In genomic region chr21:44337941-44338895, GRCh38 we compare ENCODE assay signal across 8 cellular contexts. TPM values are rescaled to one million over a fixed set of nuclear protein-coding genes. Genes with fewer than 3 reads are reported as not detected.
DNase-seq lines count a peak whose midpoint lies in the region; ATAC-seq and FAIRE-seq lines count a peak whose summit lies in the region.

No MANE protein-coding gene starts in this region.

- ATAC-seq in activated CD8-positive, alpha-beta memory T cell treated with anti-CD3 and anti-CD28 coated beads, Interleukin-2, amount 10 ng/mL, durations not matched to agents 7 days and 5 days = no peak
- ATAC-seq in HG02588 (IDR thresholded peaks at IDR 0.05; ENCODE audit: unreplicated experiment) = no peak

- no peak for FAIRE-seq in urothelium cell line (lab: Jason Lieb, UNC)

- peak; percentile 35 for DNase-seq in stimulated activated CD4-positive, alpha-beta T cell treated with anti-CD3 and anti-CD28 coated beads, Interleukin-1b, Interleukin-23, amount 100 ng/mL, for 48 hours
- no peak for DNase-seq in stimulated activated CD4-positive, alpha-beta T cell treated with anti-CD3 and anti-CD28 coated beads, Interleukin-2, amount 100 ng/mL, for 24 hours
- DNase-seq in NCI-H2196 (lab: John Stamatoyannopoulos, UW; ENCODE audit: unreplicated experiment) = peak; percentile 43
- peak; percentile 61 for DNase-seq in activated CD8-positive, alpha-beta memory T cell treated with anti-CD3 and anti-CD28 coated beads, Interleukin-2, amount 10 ng/mL, durations not matched to agents 7 days and 5 days
- peak; percentile 46 for DNase-seq in fibroblast of gingiva (ENCODE audit: low read depth)
- DNase-seq in myocyte (ENCODE audit: low read depth) = peak; percentile 78
- DNase-seq in urothelium cell line (ENCODE audit: low spot score) = peak; percentile 41

- H3K4me1 Mint-ChIP-seq in activated CD8-positive, alpha-beta memory T cell treated with anti-CD3 and anti-CD28 coated beads, Interleukin-2, amount 10 ng/mL, durations not matched to agents 7 days and 5 days = peaks cover 20% of the 10 kb centered on the region

- no peaks in the 10 kb centered on the region for H3K9me3 Mint-ChIP-seq in activated CD8-positive, alpha-beta memory T cell treated with anti-CD3 and anti-CD28 coated beads, Interleukin-2, amount 10 ng/mL, durations not matched to agents 7 days and 5 days (ENCODE audit: low read depth)

- H3K4me3 Mint-ChIP-seq in activated CD8-positive, alpha-beta memory T cell treated with anti-CD3 and anti-CD28 coated beads, Interleukin-2, amount 10 ng/mL, durations not matched to agents 7 days and 5 days = peak overlapping the region; percentile 45

- peaks cover 4% of the 10 kb centered on the region for H3K36me3 Mint-ChIP-seq in activated CD8-positive, alpha-beta memory T cell treated with anti-CD3 and anti-CD28 coated beads, Interleukin-2, amount 10 ng/mL, durations not matched to agents 7 days and 5 days

- CTCF ChIA-PET in activated CD8-positive, alpha-beta memory T cell treated with anti-CD3 and anti-CD28 coated beads, Interleukin-2, amount 10 ng/mL, durations not matched to agents 7 days and 5 days (lab: Charles Lee) = interaction anchor here (1.8 kb wide), 1 partner anchor 40 kb away, joined by 5 read pairs; no protein-coding TSS in a partner anchor

- H3K27me3 Mint-ChIP-seq in activated CD8-positive, alpha-beta memory T cell treated with anti-CD3 and anti-CD28 coated beads, Interleukin-2, amount 10 ng/mL, durations not matched to agents 7 days and 5 days = no peaks in the 10 kb centered on the region

- peak overlapping the region; percentile 62 for H3K27ac Mint-ChIP-seq in activated CD8-positive, alpha-beta memory T cell treated with anti-CD3 and anti-CD28 coated beads, Interleukin-2, amount 10 ng/mL, durations not matched to agents 7 days and 5 days

RNA-seq across cellular contexts. Expression of gene CFAP410, which starts 1.0 kb away (rescaled TPM):
- 10 to 100 TPM; 14.8 to 15.3 TPM for total RNA-seq in activated CD8-positive, alpha-beta memory T cell treated with anti-CD3 and anti-CD28 coated beads, Interleukin-2, amount 10 ng/mL, durations not matched to agents 7 days and 5 days
- total RNA-seq in myocyte = 28.1 and 38.0 TPM in 2 replicates
- polyA plus RNA-seq in myocyte (2012) = 28.1 TPM

RNA-seq across cellular contexts. Expression of gene TRPM2, which starts 15.2 kb away (rescaled TPM):
- total RNA-seq in activated CD8-positive, alpha-beta memory T cell treated with anti-CD3 and anti-CD28 coated beads, Interleukin-2, amount 10 ng/mL, durations not matched to agents 7 days and 5 days = 10 to 100 TPM; 21.2 to 32.7 TPM
- total RNA-seq in myocyte = not detected in 2 replicates
- 0.03 TPM for polyA plus RNA-seq in myocyte (2012)

RNA-seq across cellular contexts. Expression of gene PFKL, which starts 38.4 kb away (rescaled TPM):
- 100 to 1,000 TPM; 162 to 200 TPM for total RNA-seq in activated CD8-positive, alpha-beta memory T cell treated with anti-CD3 and anti-CD28 coated beads, Interleukin-2, amount 10 ng/mL, durations not matched to agents 7 days and 5 days
- 186 and 244 TPM in 2 replicates for total RNA-seq in myocyte
- polyA plus RNA-seq in myocyte (2012) = 186 TPM

RNA-seq across cellular contexts. Expression of gene AIRE, which starts 52.5 kb away (rescaled TPM):
- under 1 TPM; 0.06 to 0.33 TPM for total RNA-seq in activated CD8-positive, alpha-beta memory T cell treated with anti-CD3 and anti-CD28 coated beads, Interleukin-2, amount 10 ng/mL, durations not matched to agents 7 days and 5 days
- total RNA-seq in myocyte = 9.7 and 21.4 TPM in 2 replicates
- 9.9 TPM for polyA plus RNA-seq in myocyte (2012)

Comparison
In these comparisons a context has a peak if more than half of its experiments do, and no peak if none do; other contexts are left out.
1. DNase-seq: peak in stimulated activated CD4-positive, alpha-beta T cell treated with anti-CD3 and anti-CD28 coated beads, Interleukin-1b, Interleukin-23, amount 100 ng/mL, for 48 hours (single experiment), NCI-H2196 (single experiment), activated CD8-positive, alpha-beta memory T cell treated with anti-CD3 and anti-CD28 coated beads, Interleukin-2, amount 10 ng/mL, durations not matched to agents 7 days and 5 days (single experiment), fibroblast of gingiva (single experiment), myocyte (single experiment) and urothelium cell line (single experiment); none in stimulated activated CD4-positive, alpha-beta T cell treated with anti-CD3 and anti-CD28 coated beads, Interleukin-2, amount 100 ng/mL, for 24 hours (0 of 2).
2. RNA of gene TRPM2, which starts 15.2 kb away (total RNA-seq): 21.2 to 32.7 TPM in activated CD8-positive, alpha-beta memory T cell treated with anti-CD3 and anti-CD28 coated beads, Interleukin-2, amount 10 ng/mL, durations not matched to agents 7 days and 5 days; not detected in myocyte; every median in the first group is over 10 times any median in the second.